In genomic region chrX:133994576-133994975, GRCh38 we compare ENCODE assay signal across 17 cellular contexts. TPM values are rescaled to one million over a fixed set of nuclear protein-coding genes. Genes with fewer than 3 reads are reported as not detected.
"Had no signal": no experiment of that assay in that cellular context is flagged by ENCODE, and none has a peak within 500 bp of the region (broad histone marks: within the 10 kb centered on the region; RNA-seq: fewer than 3 reads in every experiment).

No MANE protein-coding gene starts in this region.

- DNase-seq: activated naive CD8-positive, alpha-beta T cell treated with anti-CD3 and anti-CD28 coated beads for 36 hours; anterior cingulate cortex; dorsolateral prefrontal cortex; gastrocnemius medialis; heart left ventricle; left ventricle myocardium superior; SJCRH30; stimulated activated naive B cell treated with anti-CD40 and anti-IgM and Interleukin-4, amounts not matched to agents 10 μg/mL and 1 μg/mL and 100 μg/mL, for 72 hours; T-helper 2 cell; tibial artery had no signal

- H3K4me1 ChIP-seq: esophagus muscularis mucosa, gastrocnemius medialis, heart left ventricle, tibial artery had no signal

- FAIRE-seq: bronchial epithelial cell, endometrium, islet of Langerhans, urothelium cell line had no signal

- H3K27me3 ChIP-seq: esophagus muscularis mucosa, gastrocnemius medialis, SJCRH30, tibial artery had no signal

- H3K36me3 ChIP-seq: esophagus muscularis mucosa, gastrocnemius medialis, heart left ventricle, SJCRH30, tibial artery had no signal

- H3K4me3 ChIP-seq: dorsolateral prefrontal cortex, esophagus muscularis mucosa, gastrocnemius medialis, heart left ventricle, SJCRH30, tibial artery had no signal

- H3K9me3 ChIP-seq: esophagus muscularis mucosa, gastrocnemius medialis, heart left ventricle, SJCRH30, tibial artery had no signal

- H3K27ac ChIP-seq: dorsolateral prefrontal cortex, esophagus muscularis mucosa, gastrocnemius medialis, heart left ventricle, SJCRH30, tibial artery had no signal

RNA-seq across cellular contexts. Expression of gene GPC3, which starts 9.2 kb away (rescaled TPM):
- total RNA-seq: activated CD8-positive, alpha-beta memory T cell treated with anti-CD3 and anti-CD28 coated beads for 36 hours; myocyte had no signal
